Comparison of ENCODE assay signal across 15 cellular contexts in genomic region chr4:147830102-147830463, GRCh38.
DNase-seq lines count a peak whose midpoint lies in the region; ATAC-seq and TF ChIP-seq lines count a peak whose summit lies in the region.
"Had no signal": no experiment of that assay in that cellular context is flagged by ENCODE, and none has a peak within 500 bp of the region (broad histone marks: within the 10 kb centered on the region; RNA-seq: fewer than 3 reads in every experiment).

No MANE protein-coding gene starts in this region.

- peaks cover 11% of the 10 kb centered on the region; the same call in 1 of the 2 replicates for H3K4me1 ChIP-seq in Caco-2
- peaks cover 70% of the 10 kb centered on the region for H3K4me1 ChIP-seq in mammary epithelial cell (ENCODE audit: insufficient read depth, low read length)
- peaks cover 27 to 69% of the 10 kb centered on the region in 2 donors for H3K4me1 ChIP-seq in left lung
- peaks cover 25% of the 10 kb centered on the region for H3K4me1 ChIP-seq in smooth muscle cell (ENCODE audit: low read depth)

- POLR2A ChIA-PET in Caco-2 (lab: Charles Lee), result no interaction called here

- peaks cover 19% of the 10 kb centered on the region for H3K4me1 Mint-ChIP-seq in Caco-2 (ENCODE audit: low read depth, unreplicated experiment)
- H3K4me1 Mint-ChIP-seq: activated naive CD4-positive, alpha-beta T cell treated with anti-CD3 and anti-CD28 coated beads, Interleukin-2, amount 50 U/mL, for 24 hours had no signal

- peaks cover 12% of the 10 kb centered on the region for H3K36me3 Mint-ChIP-seq in Caco-2 (ENCODE audit: insufficient read depth, unreplicated experiment)
- H3K36me3 Mint-ChIP-seq: activated naive CD4-positive, alpha-beta T cell treated with anti-CD3 and anti-CD28 coated beads, Interleukin-2, amount 50 U/mL, for 24 hours had no signal

- H3K27me3 ChIP-seq in Caco-2 (replicated peaks; ENCODE audit: control insufficient read depth, insufficient read depth, low read length), result no peaks in the 10 kb centered on the region
- no peaks in the 10 kb centered on the region for H3K27me3 ChIP-seq in mammary epithelial cell (ENCODE audit: insufficient read depth, low read length)
- H3K27me3 ChIP-seq in left lung, result no peaks in the 10 kb centered on the region
- no peaks in the 10 kb centered on the region for H3K27me3 ChIP-seq in smooth muscle cell (ENCODE audit: low read depth)

- in situ Hi-C loops in mammary epithelial cell (cut with MboI; ENCODE audit: low sequenced_read_pairs in 2 of 2), result no loop called here

- ATAC-seq in left lung, result no peak
- ATAC-seq in HG03108 (IDR thresholded peaks at IDR 0.05; ENCODE audit: unreplicated experiment), result no peak
- ATAC-seq in HG03571 (IDR thresholded peaks at IDR 0.05; ENCODE audit: unreplicated experiment), result no peak
- ATAC-seq in GM18909 (IDR thresholded peaks at IDR 0.05; ENCODE audit: poor library complexity, unreplicated experiment), result no peak
- no peak for ATAC-seq in GM19467 (IDR thresholded peaks at IDR 0.05; ENCODE audit: unreplicated experiment)
- ATAC-seq: esophagus mucosa had no signal

- no peak overlapping the region for H3K4me3 Mint-ChIP-seq in Caco-2 (ENCODE audit: unreplicated experiment)
- H3K4me3 Mint-ChIP-seq: activated naive CD4-positive, alpha-beta T cell treated with anti-CD3 and anti-CD28 coated beads, Interleukin-2, amount 50 U/mL, for 24 hours had no signal

- H3F3A ChIP-seq in smooth muscle cell (ENCODE audit: low read depth), result peaks cover 21% of the 10 kb centered on the region

- H3K4me3 ChIP-seq in Caco-2 (ENCODE audit: low read depth, low read length) (no peak overlapping the region), mammary epithelial cell (replicated peaks in 1 of 3; ENCODE audit: insufficient read depth in 1 of 3, low read depth in 2 of 3, low read length in 3 of 3) (no peak overlapping the region), left lung (no peak overlapping the region), smooth muscle cell (no peak overlapping the region)

- BruUV-seq in Caco-2 (replicated peaks; lab: Mats Ljungman, UMichigan), result no TSS peak
- BruUV-seq in mammary epithelial cell (replicated peaks; lab: Mats Ljungman, UMichigan), result no TSS peak

- H3K4me2 ChIP-seq in mammary epithelial cell (ENCODE audit: insufficient read depth, low read depth, low read length) (peak overlapping the region; percentile 59), smooth muscle cell (no peak overlapping the region)

- TF ChIP-seq CTCF in Caco-2 (IDR thresholded peaks at IDR 0.05; ENCODE audit: insufficient read depth in 1 of 2, low read depth in 1 of 2, low read length in 1 of 2, severe bottlenecking in 1 of 2, unreplicated experiment in 1 of 2) (no peak), mammary epithelial cell (conservative IDR thresholded peaks at IDR 0.05 in 1 of 2, IDR thresholded peaks at IDR 0.05 in 1 of 2; ENCODE audit: extremely low read depth in 1 of 2, insufficient read depth in 1 of 2, low read depth in 1 of 2, low read length in 2 of 2) (no peak), left lung (IDR thresholded peaks at IDR 0.05) (no peak), smooth muscle cell (IDR thresholded peaks at IDR 0.05; ENCODE audit: borderline replicate concordance, insufficient read depth, poor library complexity, severe bottlenecking) (no peak)

- H3K79me2 ChIP-seq in mammary epithelial cell (ENCODE audit: insufficient read depth, low read length), result peaks cover 23% of the 10 kb centered on the region
- no peaks in the 10 kb centered on the region for H3K79me2 ChIP-seq in smooth muscle cell (ENCODE audit: low read depth)

- no peak overlapping the region for H3K9ac ChIP-seq in mammary epithelial cell (ENCODE audit: insufficient read depth, low read length)
- no peak overlapping the region for H3K9ac ChIP-seq in smooth muscle cell (ENCODE audit: low read depth)

- WGBS in mammary epithelial cell (ENCODE audit: low coverage, missing lambda C conversion rate), result 50% methylated on average over 3 of the region's 3 CpGs
- 88% methylated on average over 3 of the region's 3 CpGs for WGBS in smooth muscle cell (ENCODE audit: low lambda C conversion rate)

- dilution Hi-C loops in mammary epithelial cell (cut with HindIII; ENCODE audit: low sequenced_read_pairs), result loop anchor here (5.0 kb wide), 1 partner anchor 98 kb away; the partner anchor contains the start of gene ARHGAP10

- H3K36me3 ChIP-seq in Caco-2 (ENCODE audit: control insufficient read depth, insufficient read depth, low read length), result no peaks in the 10 kb centered on the region
- H3K36me3 ChIP-seq in mammary epithelial cell (ENCODE audit: insufficient read depth, low read length), result no peaks in the 10 kb centered on the region
- H3K36me3 ChIP-seq in left lung, result no peaks in the 10 kb centered on the region
- no peaks in the 10 kb centered on the region for H3K36me3 ChIP-seq in smooth muscle cell (ENCODE audit: low read depth)

- H3K9me3 ChIP-seq in Caco-2 (no peaks in the 10 kb centered on the region), mammary epithelial cell (replicated peaks; ENCODE audit: insufficient read depth, low read length) (no peaks in the 10 kb centered on the region), left lung (no peaks in the 10 kb centered on the region), smooth muscle cell (replicated peaks; ENCODE audit: low read depth) (no peaks in the 10 kb centered on the region)

- peak overlapping the region; percentile 16 for H2AFZ ChIP-seq in mammary epithelial cell (ENCODE audit: low read depth, low read length)
- no peak overlapping the region for H2AFZ ChIP-seq in smooth muscle cell (ENCODE audit: low read depth)

- CTCF ChIA-PET in Caco-2 (lab: Charles Lee), result interaction anchor here (1.9 kb wide), 1 partner anchor 36 kb away, joined by 11 read pairs; no protein-coding TSS in a partner anchor
- CTCF ChIA-PET in mammary epithelial cell (lab: Charles Lee; ENCODE audit: low non-redundant PET), result interaction anchor here (0.5 kb wide), 1 partner anchor 66 kb away, joined by 3 read pairs; no protein-coding TSS in a partner anchor

- H3K27ac Mint-ChIP-seq in Caco-2 (ENCODE audit: unreplicated experiment), result peak overlapping the region; percentile 50
- H3K27ac Mint-ChIP-seq: activated naive CD4-positive, alpha-beta T cell treated with anti-CD3 and anti-CD28 coated beads, Interleukin-2, amount 50 U/mL, for 24 hours had no signal

- intact Hi-C loops in Caco-2 (cut with micrococcal nuclease; ENCODE audit: unreplicated experiment) (no loop called here), mammary epithelial cell (cut with micrococcal nuclease) (loop anchor here (2.0 kb wide), 1 partner anchor 57 kb away; no protein-coding TSS in a partner anchor), left lung (cut with DNase I) (no loop called here)

- H3K27ac ChIP-seq in mammary epithelial cell (ENCODE audit: insufficient read depth, low read depth, low read length), result peak overlapping the region; percentile 90
- peak overlapping the region; percentile 29 to 65 for H3K27ac ChIP-seq in left lung
- peak overlapping the region; percentile 95 for H3K27ac ChIP-seq in smooth muscle cell (ENCODE audit: low read depth)

- H3K27me3 Mint-ChIP-seq in Caco-2 (ENCODE audit: insufficient read depth, unreplicated experiment), result no peaks in the 10 kb centered on the region
- H3K27me3 Mint-ChIP-seq: activated naive CD4-positive, alpha-beta T cell treated with anti-CD3 and anti-CD28 coated beads, Interleukin-2, amount 50 U/mL, for 24 hours had no signal

- H4K20me1 ChIP-seq in mammary epithelial cell (ENCODE audit: insufficient read depth, low read length) (no peaks in the 10 kb centered on the region), smooth muscle cell (ENCODE audit: low read depth) (no peaks in the 10 kb centered on the region)

- H3K9me3 Mint-ChIP-seq in Caco-2 (ENCODE audit: unreplicated experiment), result no peaks in the 10 kb centered on the region
- H3K9me3 Mint-ChIP-seq: activated naive CD4-positive, alpha-beta T cell treated with anti-CD3 and anti-CD28 coated beads, Interleukin-2, amount 50 U/mL, for 24 hours had no signal

- DNase-seq in Caco-2 (no peak), mammary epithelial cell (no peak), left lung (no peak), smooth muscle cell (lab: John Stamatoyannopoulos, UW; ENCODE audit: unreplicated experiment) (no peak)
- DNase-seq: DMS 273 treated with DMSO at 0.1 percent for 48 hours, KG1, NCI-H1436 treated with DMSO at 0.1 percent for 48 hours, NCI-H526 treated with DMSO at 0.1 percent for 48 hours, small intestine had no signal
